In the genomic region with DNA sequence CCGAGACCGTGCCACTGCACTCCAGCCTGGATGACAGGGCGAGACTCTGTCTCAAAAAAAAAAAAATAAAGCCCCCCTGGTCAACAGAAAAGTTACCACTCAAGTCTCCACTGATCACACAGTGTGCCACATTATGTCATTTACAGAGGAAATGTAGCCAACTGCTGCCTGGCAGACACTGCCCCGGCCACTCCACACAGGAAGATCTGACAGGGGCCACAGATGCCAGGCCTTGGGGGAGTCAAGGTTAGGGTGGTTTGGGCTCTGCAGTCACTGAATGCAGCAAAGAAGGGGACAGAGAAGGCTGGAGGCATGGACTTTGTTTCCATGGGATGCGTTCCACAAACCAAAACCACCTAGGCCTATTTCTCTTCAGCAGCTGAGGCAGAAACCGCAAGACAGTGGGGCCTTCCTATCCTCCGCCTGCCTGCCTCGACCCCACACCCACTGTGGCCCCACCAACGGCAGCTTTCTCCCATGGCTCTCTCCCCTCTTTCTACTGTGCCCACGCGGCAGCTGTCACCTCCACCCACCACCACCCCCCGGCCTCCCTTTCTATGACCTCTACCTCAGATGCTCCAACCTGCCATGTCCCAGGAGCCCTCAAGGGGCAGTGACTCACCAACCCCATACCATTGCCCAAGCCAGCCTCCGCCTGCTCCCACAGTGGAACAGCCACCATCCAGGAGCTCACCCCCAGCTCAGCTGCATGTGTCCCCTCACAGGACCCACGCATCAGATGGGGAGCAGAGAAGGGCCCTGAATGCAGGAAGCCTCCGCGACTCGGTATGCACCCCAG, we compare ENCODE assay signal across 17 cellular contexts. TPM values are rescaled to one million over a fixed set of nuclear protein-coding genes. Genes with fewer than 3 reads are reported as not detected.
DNase-seq lines count a peak whose midpoint lies in the region; ATAC-seq lines count a peak whose summit lies in the region.
"Had no signal": no experiment of that assay in that cellular context is flagged by ENCODE, and none has a peak within 500 bp of the region (broad histone marks: within the 10 kb centered on the region; RNA-seq: fewer than 3 reads in every experiment).

No MANE protein-coding gene starts in this region.

- CTCF ChIA-PET in activated naive CD4-positive, alpha-beta T cell treated with anti-CD3 and anti-CD28 coated beads, Interleukin-2, amount 10 ng/mL, durations not matched to agents 7 days and 5 days (lab: Charles Lee): no interaction called here
- CTCF ChIA-PET in activated naive CD4-positive, alpha-beta T cell treated with anti-CD3 and anti-CD28 coated beads for 36 hours (lab: Charles Lee): no interaction called here

- H3K9me3 Mint-ChIP-seq in activated naive CD4-positive, alpha-beta T cell treated with anti-CD3 and anti-CD28 coated beads, Interleukin-2, amount 10 ng/mL, durations not matched to agents 7 days and 5 days: no peaks in the 10 kb centered on the region
- no peaks in the 10 kb centered on the region for H3K9me3 Mint-ChIP-seq in activated naive CD4-positive, alpha-beta T cell treated with anti-CD3 and anti-CD28 coated beads for 36 hours
- H3K9me3 Mint-ChIP-seq in stimulated activated effector memory CD8-positive, alpha-beta T cell treated with anti-CD3 and anti-CD28 coated beads, Interleukin-12 subunit alpha, Interleukin-12 subunit beta, amount 100 ng/mL, for 72 hours: no peaks in the 10 kb centered on the region
- H3K9me3 Mint-ChIP-seq: activated naive CD4-positive, alpha-beta T cell treated with anti-CD3 and anti-CD28 coated beads, Interleukin-2, amount 50 U/mL, for 72 hours; CD8-positive, alpha-beta T cell had no signal

- H3K4me3 Mint-ChIP-seq in activated naive CD4-positive, alpha-beta T cell treated with anti-CD3 and anti-CD28 coated beads, Interleukin-2, amount 10 ng/mL, durations not matched to agents 7 days and 5 days: no peak overlapping the region
- H3K4me3 Mint-ChIP-seq in activated naive CD4-positive, alpha-beta T cell treated with anti-CD3 and anti-CD28 coated beads for 36 hours: no peak overlapping the region
- no peak overlapping the region for H3K4me3 Mint-ChIP-seq in stimulated activated effector memory CD8-positive, alpha-beta T cell treated with anti-CD3 and anti-CD28 coated beads, Interleukin-12 subunit alpha, Interleukin-12 subunit beta, amount 100 ng/mL, for 72 hours
- H3K4me3 Mint-ChIP-seq: CD8-positive, alpha-beta T cell had no signal

- peaks cover 3% of the 10 kb centered on the region for H3K4me1 Mint-ChIP-seq in activated naive CD4-positive, alpha-beta T cell treated with anti-CD3 and anti-CD28 coated beads, Interleukin-2, amount 10 ng/mL, durations not matched to agents 7 days and 5 days
- H3K4me1 Mint-ChIP-seq in activated naive CD4-positive, alpha-beta T cell treated with anti-CD3 and anti-CD28 coated beads for 36 hours (ENCODE audit: low read depth): peaks cover 8% of the 10 kb centered on the region
- peaks cover 32% of the 10 kb centered on the region for H3K4me1 Mint-ChIP-seq in stimulated activated effector memory CD8-positive, alpha-beta T cell treated with anti-CD3 and anti-CD28 coated beads, Interleukin-12 subunit alpha, Interleukin-12 subunit beta, amount 100 ng/mL, for 72 hours

- H3K36me3 Mint-ChIP-seq in activated naive CD4-positive, alpha-beta T cell treated with anti-CD3 and anti-CD28 coated beads, Interleukin-2, amount 10 ng/mL, durations not matched to agents 7 days and 5 days: peaks cover 20% of the 10 kb centered on the region
- H3K36me3 Mint-ChIP-seq in activated naive CD4-positive, alpha-beta T cell treated with anti-CD3 and anti-CD28 coated beads for 36 hours (ENCODE audit: low read depth): peaks cover 11% of the 10 kb centered on the region
- H3K36me3 Mint-ChIP-seq in stimulated activated effector memory CD8-positive, alpha-beta T cell treated with anti-CD3 and anti-CD28 coated beads, Interleukin-12 subunit alpha, Interleukin-12 subunit beta, amount 100 ng/mL, for 72 hours: peaks cover 53% of the 10 kb centered on the region
- H3K36me3 Mint-ChIP-seq: activated naive CD4-positive, alpha-beta T cell treated with anti-CD3 and anti-CD28 coated beads, Interleukin-2, amount 50 U/mL, for 72 hours had no signal

- no peak for DNase-seq in activated naive CD4-positive, alpha-beta T cell treated with anti-CD3 and anti-CD28 coated beads, Interleukin-2, amount 10 ng/mL, durations not matched to agents 7 days and 5 days
- DNase-seq in activated naive CD4-positive, alpha-beta T cell treated with anti-CD3 and anti-CD28 coated beads for 36 hours: no peak
- DNase-seq in M059J (ENCODE audit: low read depth): peak; percentile 20
- no peak for DNase-seq in stimulated activated effector memory CD8-positive, alpha-beta T cell treated with anti-CD3 and anti-CD28 coated beads, Interleukin-12 subunit alpha, Interleukin-12 subunit beta, amount 100 ng/mL, for 72 hours (ENCODE audit: low spot score in 2 of 2)
- no peak for DNase-seq in activated CD4-positive, CD25-positive, alpha-beta regulatory T cell (lab: John Stamatoyannopoulos, UW)
- no peak for DNase-seq in glomerular visceral epithelial cell (ENCODE audit: extremely low spot score)
- DNase-seq: activated T-cell treated with anti-CD3 and anti-CD28 coated beads, Interleukin-2, amount 50 U/mL, for 1 hour; CD8-positive, alpha-beta T cell; effector CD4-positive, alpha-beta T cell; hippocampal formation; midbrain; NCI-H1092 treated with DMSO at 0.1 percent for 48 hours; NCI-H526 treated with DMSO at 0.1 percent for 48 hours; OCI-M1 had no signal

- no peaks in the 10 kb centered on the region for H3K27me3 Mint-ChIP-seq in activated naive CD4-positive, alpha-beta T cell treated with anti-CD3 and anti-CD28 coated beads, Interleukin-2, amount 10 ng/mL, durations not matched to agents 7 days and 5 days
- no peaks in the 10 kb centered on the region for H3K27me3 Mint-ChIP-seq in activated naive CD4-positive, alpha-beta T cell treated with anti-CD3 and anti-CD28 coated beads for 36 hours (ENCODE audit: low read depth)

- intact Hi-C loops in activated naive CD4-positive, alpha-beta T cell treated with anti-CD3 and anti-CD28 coated beads for 36 hours (cut with micrococcal nuclease): no loop called here

- ATAC-seq in esophagus mucosa: peak; percentile 24
- no peak for ATAC-seq in stimulated activated effector memory CD8-positive, alpha-beta T cell treated with anti-CD3 and anti-CD28 coated beads, Interleukin-12 subunit alpha, Interleukin-12 subunit beta, amount 100 ng/mL, for 72 hours
- no peak for ATAC-seq in GM18868 (IDR thresholded peaks at IDR 0.05; ENCODE audit: unreplicated experiment)
- ATAC-seq: CD8-positive, alpha-beta T cell had no signal

- H3K27ac Mint-ChIP-seq in activated naive CD4-positive, alpha-beta T cell treated with anti-CD3 and anti-CD28 coated beads, Interleukin-2, amount 10 ng/mL, durations not matched to agents 7 days and 5 days: peak overlapping the region; percentile 70
- no peak overlapping the region for H3K27ac Mint-ChIP-seq in activated naive CD4-positive, alpha-beta T cell treated with anti-CD3 and anti-CD28 coated beads for 36 hours
- H3K27ac Mint-ChIP-seq in stimulated activated effector memory CD8-positive, alpha-beta T cell treated with anti-CD3 and anti-CD28 coated beads, Interleukin-12 subunit alpha, Interleukin-12 subunit beta, amount 100 ng/mL, for 72 hours: peak overlapping the region; percentile 78
- H3K27ac Mint-ChIP-seq: CD8-positive, alpha-beta T cell had no signal

RNA-seq across cellular contexts. Expression of gene IPPK, which starts 12.4 kb away (rescaled TPM):
- total RNA-seq in activated naive CD4-positive, alpha-beta T cell treated with anti-CD3 and anti-CD28 coated beads for 36 hours: 1 to 10 TPM; 7.6 to 8.2 TPM
- total RNA-seq in M059J (2014; rRNA removed; shearing (Covaris generic)): 9.6 and 24.5 TPM in 2 replicates
- 37.6 TPM for total RNA-seq in esophagus mucosa
